ENCODE assay signal across 9 cellular contexts in the genomic region with DNA sequence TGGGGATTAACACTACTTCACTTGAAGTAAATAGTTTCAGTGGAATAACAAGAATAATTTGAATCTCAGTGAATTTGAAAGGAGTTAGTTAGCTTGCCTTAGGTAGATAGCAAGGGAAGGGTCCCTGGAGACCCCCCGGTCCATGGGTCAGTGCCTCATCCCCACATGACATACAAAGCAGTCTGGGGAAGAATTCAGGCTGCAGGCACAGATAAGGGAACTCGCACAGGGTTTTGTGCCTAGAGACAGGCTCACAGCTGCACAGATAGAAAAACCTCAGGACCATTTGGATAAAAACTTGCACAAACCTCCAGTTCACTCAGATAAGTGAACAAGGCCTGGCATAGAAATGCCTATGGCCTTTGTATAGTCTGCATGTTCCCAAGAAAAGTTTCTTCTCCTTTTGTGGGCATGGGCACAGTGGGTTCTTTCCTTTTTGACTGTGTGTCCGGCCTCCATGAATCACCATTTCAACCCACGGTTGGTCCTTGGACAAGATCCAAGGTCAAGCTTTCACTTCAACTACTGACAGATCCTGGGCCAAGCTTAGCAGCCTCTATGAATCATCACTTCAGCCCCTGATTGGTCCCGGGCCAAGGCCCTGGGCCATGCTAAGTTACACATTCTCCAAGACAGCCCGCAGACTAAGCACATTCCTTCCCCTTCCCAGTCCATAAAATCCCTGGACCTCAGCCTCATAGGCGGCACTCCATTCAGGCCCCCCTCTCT.
A peak's percentile ranks its signal among the peaks of the same experiment; 100 is the strongest.
DNase-seq lines count a peak whose midpoint lies in the region; ATAC-seq and TF ChIP-seq lines count a peak whose summit lies in the region.
"Had no signal": no experiment of that assay in that cellular context is flagged by ENCODE, and none has a peak within 500 bp of the region (broad histone marks: within the 10 kb centered on the region; RNA-seq: fewer than 3 reads in every experiment).

No MANE protein-coding gene starts in this region.

- peaks cover 0 to 7% of the 10 kb centered on the region in 2 experiments; a peak in 3 of 5 replicates for H3K9me3 Mint-ChIP-seq in H9

- H3K4me2 ChIP-seq in PC-3 (ENCODE audit: low read length): peak overlapping the region; percentile 13; the same call in 1 of the 2 replicates
- no peak overlapping the region for H3K4me2 ChIP-seq in H9 (ENCODE audit: insufficient read depth, insufficient read length, low read length)

- TF ChIP-seq CTCF in PC-3 (conservative IDR thresholded peaks at IDR 0.05; ENCODE audit: low read depth, low read length) (no peak), mucosa of descending colon (IDR thresholded peaks at IDR 0.05) (no peak), A673 (conservative IDR thresholded peaks at IDR 0.05; ENCODE audit: low read depth, low read length) (no peak), H9 (conservative IDR thresholded peaks at IDR 0.05) (no peak)

- H3K9me2 ChIP-seq in PC-3 (replicated peaks; ENCODE audit: low read length): no peaks in the 10 kb centered on the region

- no peaks in the 10 kb centered on the region for H3K79me2 ChIP-seq in PC-3 (ENCODE audit: low read length)
- no peaks in the 10 kb centered on the region for H3K79me2 ChIP-seq in H9 (ENCODE audit: insufficient read depth, low read length)
- H3K79me2 ChIP-seq: parathyroid adenoma had no signal

- H3K14ac ChIP-seq in H9 (ENCODE audit: insufficient read depth, low read length): no peak overlapping the region; the same call in 1 of the 2 replicates

- no peak overlapping the region for H2BK120ac ChIP-seq in H9 (ENCODE audit: low read depth, low read length, poor library complexity, severe bottlenecking)

- no peak overlapping the region for H3K4me3 ChIP-seq in PC-3 (ENCODE audit: low read length)
- no peak overlapping the region for H3K4me3 ChIP-seq in mucosa of descending colon
- H3K4me3 ChIP-seq in A673 (ENCODE audit: low read depth, low read length, poor library complexity, severe bottlenecking): no peak overlapping the region

- H3K27me3 Mint-ChIP-seq in H9 (ENCODE audit: low read depth): no peaks in the 10 kb centered on the region

- no peak overlapping the region for H2BK5ac ChIP-seq in H9 (ENCODE audit: insufficient read length, low read length)

- H4K20me1 ChIP-seq in PC-3 (ENCODE audit: low read length) (no peaks in the 10 kb centered on the region), H9 (ENCODE audit: control insufficient read depth, insufficient read depth, insufficient read length) (no peaks in the 10 kb centered on the region)

- POLR2A ChIA-PET in PC-3 (lab: Charles Lee; ENCODE audit: unreplicated experiment) (no interaction called here), A673 (lab: Charles Lee; ENCODE audit: low non-redundant PET) (no interaction called here)

- no peaks in the 10 kb centered on the region for H3F3A ChIP-seq in PC-3 (ENCODE audit: low read length, unreplicated experiment)

- no peak overlapping the region for H3T11ph ChIP-seq in H9 (ENCODE audit: low read length)

- H2BK12ac ChIP-seq in H9 (ENCODE audit: insufficient read length, low read depth, low read length): no peak overlapping the region

- intact Hi-C loops in PC-3 (cut with micrococcal nuclease): loop anchor here (5.0 kb wide), 1 partner anchor 108 kb away; a partner anchor contains a TSS
- intact Hi-C loops in mucosa of descending colon (cut with DNase I, micrococcal nuclease): no loop called here
- intact Hi-C loops in A673 (cut with micrococcal nuclease; ENCODE audit: unreplicated experiment): no loop called here

- no peaks in the 10 kb centered on the region for H3K79me1 ChIP-seq in H9 (ENCODE audit: insufficient read depth, low read depth, low read length, poor library complexity, severe bottlenecking)

- peak overlapping the region; percentile 44; the same call in 1 of the 2 replicates for H3K27ac ChIP-seq in PC-3 (ENCODE audit: low read length)
- no peak overlapping the region for H3K27ac ChIP-seq in A673 (ENCODE audit: low read depth, low read length, poor library complexity, severe bottlenecking)
- no peak overlapping the region for H3K27ac ChIP-seq in H9 (ENCODE audit: insufficient read length, low read depth, low read length)
- H3K27ac ChIP-seq: parathyroid adenoma had no signal

- peaks cover 0 to 2% (median 0%) of the 10 kb centered on the region in 3 experiments; a peak in 2 of 7 replicates for H3K36me3 Mint-ChIP-seq in H9 (ENCODE audit: insufficient read depth in 1 of 3, low read depth in 3 of 3)

- H3K23me2 ChIP-seq in H9 (ENCODE audit: insufficient read length, low read depth, low read length, poor library complexity, severe bottlenecking): no peaks in the 10 kb centered on the region

- ATAC-seq in PC-3 (peak; percentile 93), esophagus mucosa (peak; percentile 36), mucosa of descending colon (no peak)

- DNase-seq in Ammon's horn (ENCODE audit: low spot score) (peak; percentile 12), PC-3 (peak; percentile 87), mucosa of descending colon (peak; percentile 3 to 47 (median 23)), NCI-H510A treated with DMSO at 0.1 percent for 48 hours (lab: John Stamatoyannopoulos, UW) (no peak), A673 (ENCODE audit: low spot score) (no peak), H9 (no peak)
- DNase-seq in central memory CD4-positive, alpha-beta T cell: no peak

- H3K18ac ChIP-seq in H9 (ENCODE audit: insufficient read length, low read depth, low read length): no peak overlapping the region

- H2AFZ ChIP-seq in PC-3 (ENCODE audit: low read length) (no peak overlapping the region), H9 (ENCODE audit: low read length) (no peak overlapping the region)
- H2AFZ ChIP-seq: parathyroid adenoma had no signal

- H3K27me3 ChIP-seq in PC-3 (ENCODE audit: low read length): no peaks in the 10 kb centered on the region
- no peaks in the 10 kb centered on the region for H3K27me3 ChIP-seq in A673 (replicated peaks; ENCODE audit: insufficient read depth, low read depth, low read length, poor library complexity)
- H3K27me3 ChIP-seq in H9 (ENCODE audit: insufficient read depth, low read length): no peaks in the 10 kb centered on the region

- H4K5ac ChIP-seq in H9 (ENCODE audit: insufficient read length, low read depth, low read length): no peak overlapping the region

- H3K4me3 Mint-ChIP-seq in H9: no peak overlapping the region

- H3K9me3 ChIP-seq in PC-3 (ENCODE audit: low read length): no peaks in the 10 kb centered on the region
- no peaks in the 10 kb centered on the region for H3K9me3 ChIP-seq in mucosa of descending colon
- no peaks in the 10 kb centered on the region for H3K9me3 ChIP-seq in A673 (ENCODE audit: low read depth, low read length, poor library complexity, severe bottlenecking)
- no peaks in the 10 kb centered on the region for H3K9me3 ChIP-seq in H9 (ENCODE audit: control insufficient read depth, low read depth, low read length)

- no peak overlapping the region for H4K91ac ChIP-seq in H9 (ENCODE audit: insufficient read length, low read depth, low read length)

- no peak overlapping the region for H3K56ac ChIP-seq in H9 (ENCODE audit: insufficient read length, low read depth, low read length)

- no peak overlapping the region for H3K23ac ChIP-seq in H9 (ENCODE audit: insufficient read length, low read depth, low read length)

- H3K36me3 ChIP-seq in PC-3 (ENCODE audit: low read depth, low read length) (no peaks in the 10 kb centered on the region), mucosa of descending colon (ENCODE audit: low read depth) (no peaks in the 10 kb centered on the region), A673 (ENCODE audit: insufficient read depth, low read length, poor library complexity, severe bottlenecking) (no peaks in the 10 kb centered on the region)

- no peak overlapping the region for H2AK5ac ChIP-seq in H9 (ENCODE audit: insufficient read length, low read length)

- H2BK15ac ChIP-seq in H9 (ENCODE audit: low read depth, low read length): no peak overlapping the region

- no peak overlapping the region for H3K4ac ChIP-seq in H9 (ENCODE audit: low read depth, low read length)

- H3K4me1 ChIP-seq in PC-3 (ENCODE audit: insufficient read depth, low read length) (peaks cover 10% of the 10 kb centered on the region), mucosa of descending colon (ENCODE audit: low read depth) (no peaks in the 10 kb centered on the region), A673 (ENCODE audit: insufficient read depth, low read length, poor library complexity, severe bottlenecking) (no peaks in the 10 kb centered on the region), H9 (ENCODE audit: insufficient read depth, low read length) (no peaks in the 10 kb centered on the region)
- H3K4me1 ChIP-seq: parathyroid adenoma had no signal

- CTCF ChIA-PET in PC-3 (lab: Charles Lee) (no interaction called here), A673 (lab: Charles Lee) (no interaction called here)

- no CpG with 5 or more reads among the region's 7 CpGs for WGBS in H9 (ENCODE audit: extremely low coverage, insufficient read length, low lambda C conversion rate)

- no TSS peak for BruUV-seq in PC-3 (replicated peaks; lab: Mats Ljungman, UMichigan)
- no TSS peak for BruUV-seq in A673 (replicated peaks; lab: Mats Ljungman, UMichigan)

- H3K9ac ChIP-seq in PC-3 (ENCODE audit: low read length) (no peak overlapping the region), H9 (ENCODE audit: extremely low read depth, insufficient read length, low read length) (no peak overlapping the region)
- H3K9ac ChIP-seq: parathyroid adenoma had no signal

- peak overlapping the region in 1 of 3 experiments; percentile 50; a peak in 1 of 7 replicates for H3K27ac Mint-ChIP-seq in H9

- no peak overlapping the region for H2BK20ac ChIP-seq in H9 (ENCODE audit: low read depth, low read length, poor library complexity, severe bottlenecking)

- H3K4me1 Mint-ChIP-seq in H9: no peaks in the 10 kb centered on the region

- H4K8ac ChIP-seq in H9 (replicated peaks; ENCODE audit: insufficient read length, low read depth, low read length): no peak overlapping the region

Comparison
In these comparisons a context has a peak if more than half of its experiments do, and no peak if none do; other contexts are left out.
1. DNase-seq: peak in Ammon's horn (single experiment), PC-3 (single experiment) and mucosa of descending colon (3 of 3); none in central memory CD4-positive, alpha-beta T cell (single experiment), NCI-H510A treated with DMSO at 0.1 percent for 48 hours (single experiment), A673 (single experiment) and H9 (single experiment).